Comparison of ENCODE assay signal across 12 cellular contexts in genomic region chr5:172858511-172858989, GRCh38. TPM values are rescaled to one million over a fixed set of nuclear protein-coding genes. Genes with fewer than 3 reads are reported as not detected.
A peak's percentile ranks its signal among the peaks of the same experiment; 100 is the strongest.
DNase-seq lines count a peak whose midpoint lies in the region; ATAC-seq and TF ChIP-seq lines count a peak whose summit lies in the region.
"Had no signal": no experiment of that assay in that cellular context is flagged by ENCODE, and none has a peak within 500 bp of the region (broad histone marks: within the 10 kb centered on the region; RNA-seq: fewer than 3 reads in every experiment).

No MANE protein-coding gene starts in this region.

- H3K36me3 ChIP-seq in GM23248 (ENCODE audit: low read depth) = no peaks in the 10 kb centered on the region
- H3K36me3 ChIP-seq in WERI-Rb-1 = no peaks in the 10 kb centered on the region
- peaks cover 0 to 3% (median 2%) of the 10 kb centered on the region in 3 donors for H3K36me3 ChIP-seq in skeletal muscle tissue (ENCODE audit: control insufficient read depth in 3 of 3, insufficient read depth in 3 of 3, low read length in 3 of 3)

- no peaks in the 10 kb centered on the region for H4K20me1 ChIP-seq in GM23248 (ENCODE audit: insufficient read depth)

- H3K4me3 ChIP-seq in GM23248 (no peak overlapping the region), WERI-Rb-1 (ENCODE audit: low read depth, low read length) (no peak overlapping the region; the same call in 1 of the 2 replicates), skeletal muscle tissue (ENCODE audit: low read length in 3 of 3) (peak overlapping the region in 1 of 3 donors; percentile 22)

- no peaks in the 10 kb centered on the region for H3K27me3 ChIP-seq in GM23248 (replicated peaks; ENCODE audit: insufficient read depth)
- H3K27me3 ChIP-seq in WERI-Rb-1 (ENCODE audit: insufficient read depth, low read depth, severe bottlenecking) = no peaks in the 10 kb centered on the region
- H3K27me3 ChIP-seq in skeletal muscle tissue (ENCODE audit: control insufficient read depth in 3 of 3, insufficient read depth in 3 of 3, low read length in 3 of 3) = no peaks in the 10 kb centered on the region

- H3K9ac ChIP-seq in GM23248 = peak overlapping the region; percentile 74
- peak overlapping the region; percentile 46 to 90 (median 73) for H3K9ac ChIP-seq in skeletal muscle tissue (ENCODE audit: low read depth in 1 of 3, low read length in 3 of 3)

- no peak for TF ChIP-seq CTCF in WERI-Rb-1 (IDR thresholded peaks at IDR 0.05; ENCODE audit: low read depth, low read length)

- peak overlapping the region; percentile 74 for H3K4me2 ChIP-seq in GM23248 (ENCODE audit: unreplicated experiment)

- no peaks in the 10 kb centered on the region for H3K9me3 ChIP-seq in GM23248 (ENCODE audit: low read depth)
- no peaks in the 10 kb centered on the region for H3K9me3 ChIP-seq in WERI-Rb-1 (ENCODE audit: severe bottlenecking)
- no peaks in the 10 kb centered on the region for H3K9me3 ChIP-seq in skeletal muscle tissue (ENCODE audit: control insufficient read depth in 3 of 3, low read length in 3 of 3)

- in situ Hi-C loops in GM23248 (cut with MboI) = no loop called here

- ATAC-seq in left colon (peak; percentile 52), GM18498 (IDR thresholded peaks at IDR 0.05; ENCODE audit: unreplicated experiment) (no peak), GM21576 (IDR thresholded peaks at IDR 0.05; ENCODE audit: unreplicated experiment) (no peak)

- H3F3A ChIP-seq in GM23248 (ENCODE audit: insufficient read depth) = peaks cover 77% of the 10 kb centered on the region

- no peaks in the 10 kb centered on the region for H3K9me2 ChIP-seq in GM23248 (ENCODE audit: insufficient read depth)

- H3K27ac ChIP-seq in GM23248 (peak overlapping the region; percentile 89), WERI-Rb-1 (no peak overlapping the region), skeletal muscle tissue (ENCODE audit: low read depth, low read length) (peak overlapping the region; percentile 91)

- WGBS in GM23248 (ENCODE audit: low coverage in 1 of 2, low lambda C conversion rate in 2 of 2, missing lambda C conversion rate in 2 of 2), 2 experiments = 7 to 8% methylated on average over 12 of the region's 12 CpGs

- peaks cover 75% of the 10 kb centered on the region for H3K4me1 ChIP-seq in GM23248 (ENCODE audit: insufficient read depth)
- peaks cover 68 to 91% (median 90%) of the 10 kb centered on the region in 3 donors for H3K4me1 ChIP-seq in skeletal muscle tissue (ENCODE audit: control insufficient read depth in 3 of 3, insufficient read depth in 3 of 3, low read length in 3 of 3)

- H3K79me2 ChIP-seq in GM23248 (ENCODE audit: insufficient read depth) = peaks cover 82% of the 10 kb centered on the region

- H2AFZ ChIP-seq in GM23248 = no peak overlapping the region

- DNase-seq in GM23248 (peak; percentile 88), WERI-Rb-1 (peak; percentile 47), left colon (no peak), C1 segment of cervical spinal cord (lab: John Stamatoyannopoulos, UW) (no peak), AG08395 (ENCODE audit: low spot score) (no peak)
- DNase-seq: activated CD4-positive, alpha-beta T cell treated with anti-CD3 and anti-CD28 coated beads, Interleukin-2, amount 50 U/mL, for 1 hour; glutamatergic neuron; NCI-H1417 treated with DMSO at 0.1 percent for 48 hours; RPMI8226 had no signal

- intact Hi-C loops in left colon (cut with DNase I, micrococcal nuclease) = loop anchor here in 1 of 2 donors (10.0 kb wide), 1 partner anchor 46 kb away; no protein-coding TSS in a partner anchor

RNA-seq across cellular contexts. Expression of gene ERGIC1, which starts 24.5 kb away (rescaled TPM):
- 233 and 235 TPM in 2 replicates for total RNA-seq in GM23248 (2014; rRNA removed; shearing (Covaris generic))
- polyA plus RNA-seq in GM23248 (2016; fragmentation: Nextera tagmentation; extraction: Ambion mirVana) = 66.4 and 75.8 TPM in 2 replicates
- total RNA-seq in left colon = 100 to 1,000 TPM; 201 to 223 TPM
- 46.4 TPM for total RNA-seq in skeletal muscle tissue

Comparison
In these comparisons a context has a peak if more than half of its experiments do, and no peak if none do; other contexts are left out.
1. DNase-seq: peak in GM23248 (single experiment) and WERI-Rb-1 (single experiment); none in left colon (0 of 2), C1 segment of cervical spinal cord (0 of 14) and AG08395 (single experiment).